Comparison of ENCODE assay signal across 23 cellular contexts in the genomic region with DNA sequence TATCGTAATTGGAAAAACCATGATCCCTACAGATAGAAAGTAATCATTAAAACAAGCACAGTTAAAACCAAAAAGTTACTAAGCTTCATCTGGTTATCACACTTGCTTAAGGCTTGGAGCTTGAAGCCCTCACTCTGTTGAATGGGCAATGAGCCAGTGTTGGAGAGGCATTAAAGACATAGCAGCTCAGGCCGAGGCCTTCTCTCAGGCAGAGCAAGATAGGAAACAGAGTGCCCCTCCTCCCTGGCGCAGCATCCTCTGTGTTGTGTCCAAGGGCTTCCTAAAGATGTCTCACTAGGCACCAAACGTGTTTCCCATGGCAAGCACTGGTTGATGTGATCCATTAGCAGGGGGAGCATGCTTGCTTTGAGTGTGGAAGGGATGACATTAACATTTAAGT. TPM values are rescaled to one million over a fixed set of nuclear protein-coding genes. Genes with fewer than 3 reads are reported as not detected.
DNase-seq lines count a peak whose midpoint lies in the region; ATAC-seq and TF ChIP-seq lines count a peak whose summit lies in the region.
"Had no signal": no experiment of that assay in that cellular context is flagged by ENCODE, and none has a peak within 500 bp of the region (broad histone marks: within the 10 kb centered on the region; RNA-seq: fewer than 3 reads in every experiment).

No MANE protein-coding gene starts in this region.

- ATAC-seq in activated T-cell treated with anti-CD3 and anti-CD28 coated beads, Interleukin-2, amount 50 U/mL, for 72 hours (replicated peaks in 1 of 2), result no peak
- ATAC-seq: heart right ventricle, upper lobe of right lung had no signal

- no peak overlapping the region for H3K27ac ChIP-seq in hepatocyte
- H3K27ac ChIP-seq: breast epithelium, heart right ventricle, parathyroid adenoma, right atrium auricular region, upper lobe of right lung had no signal

- no peaks in the 10 kb centered on the region for H3K27me3 Mint-ChIP-seq in activated T-cell treated with anti-CD3 and anti-CD28 coated beads, Interleukin-2, amount 50 U/mL, for 72 hours (ENCODE audit: low read depth)
- no peaks in the 10 kb centered on the region for H3K27me3 Mint-ChIP-seq in activated T-helper 1 cell treated with anti-CD3 and anti-CD28 coated beads, Interleukin-12 subunit alpha, Interleukin-12 subunit beta, Interleukin-2, Interleukin-4 antibody, amounts not matched to agents 30 ng/mL and 10 ng/mL and 1 ng/mL, durations not matched to agents 14 hours and 24 hours and 36 hours (ENCODE audit: insufficient read depth)
- H3K27me3 Mint-ChIP-seq in type B pancreatic cell, result no peaks in the 10 kb centered on the region
- H3K27me3 Mint-ChIP-seq: activated CD4-positive, alpha-beta memory T cell treated with anti-CD3 and anti-CD28 coated beads for 36 hours had no signal

- no peaks in the 10 kb centered on the region for H3K4me1 ChIP-seq in hepatocyte (ENCODE audit: insufficient read depth)
- H3K4me1 ChIP-seq: breast epithelium, parathyroid adenoma, right atrium auricular region, upper lobe of right lung had no signal

- H3K9me2 ChIP-seq in hepatocyte (replicated peaks; ENCODE audit: insufficient read depth), result no peaks in the 10 kb centered on the region

- H3K36me3 Mint-ChIP-seq in activated T-cell treated with anti-CD3 and anti-CD28 coated beads, Interleukin-2, amount 50 U/mL, for 72 hours (ENCODE audit: insufficient read depth in 2 of 2), result peaks cover 7 to 16% of the 10 kb centered on the region in 2 donors
- peaks cover 40% of the 10 kb centered on the region for H3K36me3 Mint-ChIP-seq in activated T-helper 1 cell treated with anti-CD3 and anti-CD28 coated beads, Interleukin-12 subunit alpha, Interleukin-12 subunit beta, Interleukin-2, Interleukin-4 antibody, amounts not matched to agents 30 ng/mL and 10 ng/mL and 1 ng/mL, durations not matched to agents 14 hours and 24 hours and 36 hours (ENCODE audit: low read depth)
- peaks cover 10% of the 10 kb centered on the region for H3K36me3 Mint-ChIP-seq in type B pancreatic cell

- peak overlapping the region; percentile 32 for H3K27ac Mint-ChIP-seq in activated T-cell treated with anti-CD3 and anti-CD28 coated beads, Interleukin-2, amount 50 U/mL, for 72 hours
- peak overlapping the region; percentile 86 for H3K27ac Mint-ChIP-seq in activated T-helper 1 cell treated with anti-CD3 and anti-CD28 coated beads, Interleukin-12 subunit alpha, Interleukin-12 subunit beta, Interleukin-2, Interleukin-4 antibody, amounts not matched to agents 30 ng/mL and 10 ng/mL and 1 ng/mL, durations not matched to agents 14 hours and 24 hours and 36 hours
- peak overlapping the region; percentile 53 for H3K27ac Mint-ChIP-seq in type B pancreatic cell
- H3K27ac Mint-ChIP-seq: activated CD4-positive, alpha-beta memory T cell treated with anti-CD3 and anti-CD28 coated beads for 36 hours had no signal

- intact Hi-C loops in activated T-helper 1 cell treated with anti-CD3 and anti-CD28 coated beads, Interleukin-12 subunit alpha, Interleukin-12 subunit beta, Interleukin-2, Interleukin-4 antibody, amounts not matched to agents 30 ng/mL and 10 ng/mL and 1 ng/mL, durations not matched to agents 14 hours and 24 hours and 36 hours (cut with micrococcal nuclease), result no loop called here

- H3K9me3 ChIP-seq in hepatocyte (ENCODE audit: low read depth), result no peaks in the 10 kb centered on the region
- H3K9me3 ChIP-seq: breast epithelium, heart right ventricle, right atrium auricular region, upper lobe of right lung had no signal

- peaks cover 38% of the 10 kb centered on the region for H3K4me1 Mint-ChIP-seq in activated T-cell treated with anti-CD3 and anti-CD28 coated beads, Interleukin-2, amount 50 U/mL, for 72 hours (ENCODE audit: low read depth)
- peaks cover 34% of the 10 kb centered on the region for H3K4me1 Mint-ChIP-seq in activated T-helper 1 cell treated with anti-CD3 and anti-CD28 coated beads, Interleukin-12 subunit alpha, Interleukin-12 subunit beta, Interleukin-2, Interleukin-4 antibody, amounts not matched to agents 30 ng/mL and 10 ng/mL and 1 ng/mL, durations not matched to agents 14 hours and 24 hours and 36 hours (ENCODE audit: low read depth)
- H3K4me1 Mint-ChIP-seq in type B pancreatic cell (ENCODE audit: unreplicated experiment), result no peaks in the 10 kb centered on the region

- H3K27me3 ChIP-seq in hepatocyte, result no peaks in the 10 kb centered on the region
- H3K27me3 ChIP-seq: breast epithelium, heart right ventricle, right atrium auricular region, upper lobe of right lung had no signal

- no peak overlapping the region for H3K4me3 Mint-ChIP-seq in activated T-cell treated with anti-CD3 and anti-CD28 coated beads, Interleukin-2, amount 50 U/mL, for 72 hours
- no peak overlapping the region for H3K4me3 Mint-ChIP-seq in activated T-helper 1 cell treated with anti-CD3 and anti-CD28 coated beads, Interleukin-12 subunit alpha, Interleukin-12 subunit beta, Interleukin-2, Interleukin-4 antibody, amounts not matched to agents 30 ng/mL and 10 ng/mL and 1 ng/mL, durations not matched to agents 14 hours and 24 hours and 36 hours
- H3K4me3 Mint-ChIP-seq in type B pancreatic cell, result no peak overlapping the region
- H3K4me3 Mint-ChIP-seq: activated CD4-positive, alpha-beta memory T cell treated with anti-CD3 and anti-CD28 coated beads for 36 hours; neural crest cell had no signal

- no peaks in the 10 kb centered on the region for H3K9me3 Mint-ChIP-seq in activated T-cell treated with anti-CD3 and anti-CD28 coated beads, Interleukin-2, amount 50 U/mL, for 72 hours
- no peaks in the 10 kb centered on the region for H3K9me3 Mint-ChIP-seq in activated T-helper 1 cell treated with anti-CD3 and anti-CD28 coated beads, Interleukin-12 subunit alpha, Interleukin-12 subunit beta, Interleukin-2, Interleukin-4 antibody, amounts not matched to agents 30 ng/mL and 10 ng/mL and 1 ng/mL, durations not matched to agents 14 hours and 24 hours and 36 hours
- no peaks in the 10 kb centered on the region for H3K9me3 Mint-ChIP-seq in type B pancreatic cell
- H3K9me3 Mint-ChIP-seq: activated CD4-positive, alpha-beta memory T cell treated with anti-CD3 and anti-CD28 coated beads for 36 hours; neural crest cell had no signal

- no peak for DNase-seq in activated T-cell treated with anti-CD3 and anti-CD28 coated beads, Interleukin-2, amount 50 U/mL, for 72 hours
- no peak for DNase-seq in activated T-cell treated with anti-CD3 and anti-CD28 coated beads, Interleukin-2, amount 50 U/mL, for 48 hours
- DNase-seq in activated T-helper 1 cell treated with anti-CD3 and anti-CD28 coated beads, Interleukin-12 subunit alpha, Interleukin-12 subunit beta, Interleukin-2, Interleukin-4 antibody, amounts not matched to agents 30 ng/mL and 10 ng/mL and 1 ng/mL, durations not matched to agents 14 hours and 24 hours and 36 hours (ENCODE audit: low spot score), result no peak
- DNase-seq in hepatocyte (ENCODE audit: low spot score) (peak; percentile 41), type B pancreatic cell (ENCODE audit: extremely low spot score, unreplicated experiment) (no peak), NCI-H526 (lab: John Stamatoyannopoulos, UW) (no peak), NCI-H2196 treated with DMSO at 0.1 percent for 48 hours (lab: John Stamatoyannopoulos, UW; ENCODE audit: unreplicated experiment) (no peak)
- DNase-seq: activated CD4-positive, alpha-beta memory T cell treated with anti-CD3 and anti-CD28 coated beads for 36 hours; activated naive CD4-positive, alpha-beta T cell treated with Interleukin-2 at 50 U/mL for 16 hours; effector CD8-positive, alpha-beta T cell; foreskin melanocyte; GOT3; heart right ventricle; NCI-H1417 treated with DMSO at 0.1 percent for 48 hours; NCI-H2081 treated with DMSO at 0.1 percent for 48 hours; NCI-H446; stimulated activated CD4-positive, alpha-beta T cell treated with anti-CD3 and anti-CD28 coated beads, Interleukin-2, amount 100 ng/mL, for 48 hours; T1000; upper lobe of right lung had no signal

- 78% methylated on average over 4 of the region's 4 CpGs for WGBS in hepatocyte (ENCODE audit: low lambda C conversion rate, missing lambda C conversion rate)

- H3K79me2 ChIP-seq in hepatocyte, result no peaks in the 10 kb centered on the region
- H3K79me2 ChIP-seq: parathyroid adenoma had no signal

- no peaks in the 10 kb centered on the region for H4K20me1 ChIP-seq in hepatocyte (ENCODE audit: insufficient read depth, poor library complexity, severe bottlenecking)

- H3K36me3 ChIP-seq in hepatocyte (replicated peaks; ENCODE audit: insufficient read depth, low read depth), result no peaks in the 10 kb centered on the region

- H3K4me3 ChIP-seq in hepatocyte, result no peak overlapping the region
- H3K4me3 ChIP-seq: breast epithelium, heart right ventricle, right atrium auricular region, upper lobe of right lung had no signal

- TF ChIP-seq CTCF in hepatocyte (IDR thresholded peaks at IDR 0.05; ENCODE audit: poor library complexity), result no peak
- TF ChIP-seq CTCF in type B pancreatic cell (conservative IDR thresholded peaks at IDR 0.05), result no peak

- no peak overlapping the region for H2AFZ ChIP-seq in hepatocyte
- H2AFZ ChIP-seq: parathyroid adenoma had no signal

- H3K4me2 ChIP-seq in hepatocyte, result no peak overlapping the region

RNA-seq across cellular contexts. Expression of a gene that starts 34.9 kb away (rescaled TPM):
- 10 to 100 TPM; 44.8 to 46.3 TPM for total RNA-seq in activated T-cell treated with anti-CD3 and anti-CD28 coated beads, Interleukin-2, amount 50 U/mL, for 72 hours
- total RNA-seq in activated T-helper 1 cell treated with anti-CD3 and anti-CD28 coated beads, Interleukin-12 subunit alpha, Interleukin-12 subunit beta, Interleukin-2, Interleukin-4 antibody, amounts not matched to agents 30 ng/mL and 10 ng/mL and 1 ng/mL, durations not matched to agents 14 hours and 24 hours and 36 hours, result 38.4 and 39.7 TPM in 2 replicates
- total RNA-seq in hepatocyte (4.3 and 14.1 TPM in 2 replicates), type B pancreatic cell (ENCODE audit: low replicate concordance) (22.5 and 25.3 TPM in 2 replicates)
- 3.1 and 9.9 TPM in 2 replicates for polyA plus RNA-seq in hepatocyte

Comparison
In these comparisons a context has a peak if more than half of its experiments do, and no peak if none do; other contexts are left out.
1. H3K27ac Mint-ChIP-seq: peak in every context shown above with its lines; median percentile 86 in activated T-helper 1 cell treated with anti-CD3 and anti-CD28 coated beads, Interleukin-12 subunit alpha, Interleukin-12 subunit beta, Interleukin-2, Interleukin-4 antibody, amounts not matched to agents 30 ng/mL and 10 ng/mL and 1 ng/mL, durations not matched to agents 14 hours and 24 hours and 36 hours; 53 in type B pancreatic cell; 32 in activated T-cell treated with anti-CD3 and anti-CD28 coated beads, Interleukin-2, amount 50 U/mL, for 72 hours.